In genomic region chr10:47406870-47407648, GRCh38 we compare ENCODE assay signal across 10 cellular contexts. TPM values are rescaled to one million over a fixed set of nuclear protein-coding genes. Genes with fewer than 3 reads are reported as not detected.
A peak's percentile ranks its signal among the peaks of the same experiment; 100 is the strongest.
DNase-seq lines count a peak whose midpoint lies in the region; ATAC-seq and TF ChIP-seq lines count a peak whose summit lies in the region.
"Had no signal": no experiment of that assay in that cellular context is flagged by ENCODE, and none has a peak within 500 bp of the region (broad histone marks: within the 10 kb centered on the region; RNA-seq: fewer than 3 reads in every experiment).

No MANE protein-coding gene starts in this region.

- H4K20me1 ChIP-seq in IMR-90 (ENCODE audit: insufficient read depth, low read length) (no peaks in the 10 kb centered on the region; the same call in 1 of the 2 replicates), mammary epithelial cell (ENCODE audit: insufficient read depth, low read length) (no peaks in the 10 kb centered on the region)

- no peak overlapping the region for H3K4me3 ChIP-seq in IMR-90 (ENCODE audit: insufficient read depth, low read depth, low read length)
- H3K4me3 ChIP-seq in mammary epithelial cell (replicated peaks in 1 of 3; ENCODE audit: insufficient read depth in 1 of 3, low read depth in 2 of 3, low read length in 3 of 3): no peak overlapping the region
- no peak overlapping the region for H3K4me3 ChIP-seq in left lung
- no peak overlapping the region for H3K4me3 ChIP-seq in ascending aorta

- BruUV-seq in IMR-90 (replicated peaks; lab: Mats Ljungman, UMichigan) (no TSS peak), mammary epithelial cell (replicated peaks; lab: Mats Ljungman, UMichigan) (no TSS peak)

- no peak overlapping the region for H3K56ac ChIP-seq in IMR-90 (ENCODE audit: extremely low read depth, insufficient read depth, low read length)

- H3K23ac ChIP-seq in IMR-90 (ENCODE audit: low read depth, low read length): no peak overlapping the region

- no peaks in the 10 kb centered on the region for H3K36me3 ChIP-seq in IMR-90 (ENCODE audit: control insufficient read depth, insufficient read depth, low read length)
- H3K36me3 ChIP-seq in mammary epithelial cell (ENCODE audit: insufficient read depth, low read length): no peaks in the 10 kb centered on the region
- no peaks in the 10 kb centered on the region for H3K36me3 ChIP-seq in left lung
- no peaks in the 10 kb centered on the region for H3K36me3 ChIP-seq in ascending aorta

- peak overlapping the region; percentile 83 for H3K4ac ChIP-seq in IMR-90 (ENCODE audit: low read depth, low read length)

- no peak for TF ChIP-seq POLR2A in IMR-90 (IDR thresholded peaks at IDR 0.05; ENCODE audit: low read depth, low read length)

- in situ Hi-C loops in IMR-90 (cut with MboI; ENCODE audit: low sequenced_read_pairs): loop anchor here (25.0 kb wide), 1 partner anchor 870 kb away; no protein-coding TSS in a partner anchor
- in situ Hi-C loops in mammary epithelial cell (cut with MboI; ENCODE audit: low sequenced_read_pairs in 2 of 2): no loop called here

- no peak overlapping the region for H4K5ac ChIP-seq in IMR-90 (ENCODE audit: low read depth, low read length)

- peak overlapping the region; percentile 91 for H2AK9ac ChIP-seq in IMR-90 (replicated peaks; ENCODE audit: low read depth, low read length, poor library complexity)

- H3K9me3 ChIP-seq in IMR-90 (ENCODE audit: control insufficient read depth, insufficient read depth, low read length) (no peaks in the 10 kb centered on the region), mammary epithelial cell (replicated peaks; ENCODE audit: insufficient read depth, low read length) (no peaks in the 10 kb centered on the region), left lung (no peaks in the 10 kb centered on the region), ascending aorta (no peaks in the 10 kb centered on the region)

- WGBS in IMR-90 (ENCODE audit: extremely low coverage in 2 of 2, insufficient read length in 1 of 2), 2 experiments: no CpG with 5 or more reads among the region's 8 CpGs
- 67% methylated on average over 8 of the region's 8 CpGs for WGBS in mammary epithelial cell (ENCODE audit: low coverage, missing lambda C conversion rate)

- intact Hi-C loops in IMR-90 (cut with micrococcal nuclease) (no loop called here), mammary epithelial cell (cut with micrococcal nuclease) (loop anchor here (1.0 kb wide), 1 partner anchor 11 kb away; no protein-coding TSS in a partner anchor), left lung (cut with DNase I) (no loop called here), ascending aorta (cut with DNase I) (no loop called here)

- peak overlapping the region; percentile 81 for H2AK5ac ChIP-seq in IMR-90 (ENCODE audit: low read depth, low read length)

- H2AFZ ChIP-seq in IMR-90 (replicated peaks; ENCODE audit: low read length, poor library complexity) (peak overlapping the region; percentile 77), mammary epithelial cell (ENCODE audit: low read depth, low read length) (no peak overlapping the region)

- CTCF ChIA-PET in IMR-90 (lab: Yijun Ruan, JAX): no interaction called here
- CTCF ChIA-PET in mammary epithelial cell (lab: Charles Lee; ENCODE audit: low non-redundant PET): no interaction called here

- H2BK5ac ChIP-seq in IMR-90 (ENCODE audit: low read depth, low read length, poor library complexity, severe bottlenecking): peak overlapping the region; percentile 17

- H3K18ac ChIP-seq in IMR-90 (ENCODE audit: low read depth, low read length): no peak overlapping the region

- DNase-seq in DMS53 (lab: John Stamatoyannopoulos, UW): peak; percentile 94
- DNase-seq in IMR-90: peak; percentile 73
- peak; percentile 97 for DNase-seq in mammary epithelial cell
- peak in 1 of 2 donors; percentile 45 for DNase-seq in left lung
- DNase-seq in GDM1 (lab: John Stamatoyannopoulos, UW): no peak
- DNase-seq in ascending aorta (ENCODE audit: low spot score in 2 of 2): no peak

- POLR2A ChIA-PET in IMR-90 (lab: Charles Lee; ENCODE audit: unreplicated experiment): no interaction called here

- H3K27ac ChIP-seq in IMR-90 (ENCODE audit: insufficient read depth, low read length) (no peak overlapping the region), mammary epithelial cell (ENCODE audit: insufficient read depth, low read depth, low read length) (peak overlapping the region; percentile 50), left lung (no peak overlapping the region), ascending aorta (no peak overlapping the region)
- H3K27ac ChIP-seq: HL-60 had no signal

- H3K4me2 ChIP-seq in IMR-90 (ENCODE audit: low read depth, low read length) (no peak overlapping the region), mammary epithelial cell (ENCODE audit: insufficient read depth, low read depth, low read length) (peak overlapping the region; percentile 39)

- dilution Hi-C loops in IMR-90 (cut with HindIII; ENCODE audit: low sequenced_read_pairs, unreplicated experiment) (no loop called here), mammary epithelial cell (cut with HindIII; ENCODE audit: low sequenced_read_pairs) (no loop called here)

- H3K9ac ChIP-seq in IMR-90 (ENCODE audit: low read depth, low read length) (no peak overlapping the region), mammary epithelial cell (ENCODE audit: insufficient read depth, low read length) (no peak overlapping the region)

- H3K4me1 ChIP-seq in IMR-90 (ENCODE audit: control insufficient read depth, insufficient read depth, low read length) (peaks cover 26% of the 10 kb centered on the region), mammary epithelial cell (ENCODE audit: insufficient read depth, low read length) (peaks cover 41% of the 10 kb centered on the region), left lung (peaks cover 6 to 7% of the 10 kb centered on the region in 2 donors), ascending aorta (peaks cover 0 to 6% of the 10 kb centered on the region in 2 donors)

- H4K8ac ChIP-seq in IMR-90 (ENCODE audit: low read depth in 2 of 2, low read length in 2 of 2): peak overlapping the region in 1 of 2 experiments; percentile 47; a peak in 1 of 4 replicates

- peak overlapping the region; percentile 70 for H4K91ac ChIP-seq in IMR-90 (ENCODE audit: insufficient read depth, low read depth, low read length)

- ATAC-seq in IMR-90 (ENCODE audit: low read depth) (peak; percentile 19), left lung (peak; percentile 77), HG02763 (IDR thresholded peaks at IDR 0.05; ENCODE audit: unreplicated experiment) (no peak), HG03520 (IDR thresholded peaks at IDR 0.05; ENCODE audit: unreplicated experiment) (no peak)

- H2BK20ac ChIP-seq in IMR-90 (ENCODE audit: low read depth, low read length): peak overlapping the region; percentile 64

- no peak for TF ChIP-seq RAD21 in IMR-90 (IDR thresholded peaks at IDR 0.05; ENCODE audit: low read length)

- H3K9me1 ChIP-seq in IMR-90 (ENCODE audit: insufficient read depth, low read length): peaks cover 33% of the 10 kb centered on the region

- no peaks in the 10 kb centered on the region for H3K79me1 ChIP-seq in IMR-90 (ENCODE audit: low read depth in 1 of 2, low read length in 2 of 2)

- peaks cover 7% of the 10 kb centered on the region for H3K27me3 ChIP-seq in IMR-90 (ENCODE audit: control insufficient read depth, insufficient read depth, low read length)
- H3K27me3 ChIP-seq in mammary epithelial cell (ENCODE audit: insufficient read depth, low read length): no peaks in the 10 kb centered on the region
- H3K27me3 ChIP-seq in left lung: no peaks in the 10 kb centered on the region
- H3K27me3 ChIP-seq in ascending aorta: no peaks in the 10 kb centered on the region

- TF ChIP-seq CTCF in IMR-90 (conservative IDR thresholded peaks at IDR 0.05; ENCODE audit: low read depth, low read length) (no peak), mammary epithelial cell (conservative IDR thresholded peaks at IDR 0.05 in 1 of 2, IDR thresholded peaks at IDR 0.05 in 1 of 2; ENCODE audit: extremely low read depth in 1 of 2, insufficient read depth in 1 of 2, low read depth in 1 of 2, low read length in 2 of 2) (no peak), left lung (IDR thresholded peaks at IDR 0.05) (no peak), ascending aorta (IDR thresholded peaks at IDR 0.05) (no peak)

- H3K79me2 ChIP-seq in mammary epithelial cell (ENCODE audit: insufficient read depth, low read length): no peaks in the 10 kb centered on the region

- peak overlapping the region; percentile 53; the same call in 1 of the 2 replicates for H3K14ac ChIP-seq in IMR-90 (replicated peaks; ENCODE audit: low read depth, low read length)

- H2BK15ac ChIP-seq in IMR-90 (ENCODE audit: low read depth, low read length): no peak overlapping the region; the same call in 2 of the 3 replicates

- H2BK120ac ChIP-seq in IMR-90 (ENCODE audit: low read depth, low read length): peak overlapping the region; percentile 79

TF ChIP-seq in IMR-90, 13 proteins besides CTCF, POLR2A, EP300 and RAD21:
- no peak for TF ChIP-seq CHD1 (IDR thresholded peaks at IDR 0.05; ENCODE audit: low read depth, low read length)
- peak; percentile 22; the same call in 1 of the 2 replicates for TF ChIP-seq FOS (IDR thresholded peaks at IDR 0.05; ENCODE audit: low read depth, low read length)
- peak; percentile 44 for TF ChIP-seq MAFK (IDR thresholded peaks at IDR 0.05; ENCODE audit: low read depth, low read length)

RNA-seq across cellular contexts. Expression of gene ZNF488, which starts 23.0 kb away (rescaled TPM):
- under 0.01 TPM in 2 replicates for total RNA-seq in IMR-90 (2012; rRNA removed)
- polyA plus RNA-seq in IMR-90 (2012; rRNA removed): 0.14 TPM in 2 replicates
- 0.11 and 0.22 TPM in 2 replicates for polyA plus RNA-seq in IMR-90 (2012; cell fraction: cytosol; rRNA removed)
- 0.07 and 0.10 TPM in 2 replicates for polyA plus RNA-seq in IMR-90 (2012; cell fraction: nucleus; rRNA removed; ENCODE audit: low replicate concordance)
- 1 to 10 TPM in 1 of 2 donors, under 1 TPM in 1; 0.67 to 1.4 TPM for total RNA-seq in mammary epithelial cell
- 3.5 TPM for polyA plus RNA-seq in mammary epithelial cell
- 5.2 TPM for polyA minus RNA-seq in mammary epithelial cell
- under 1 TPM; 0.38 to 0.73 TPM for total RNA-seq in left lung
- not detected for total RNA-seq in ascending aorta
- total RNA-seq: G401 had no signal

RNA-seq across cellular contexts. Expression of gene RBP3, which starts 58.9 kb away (rescaled TPM):
- total RNA-seq in IMR-90 (2012; rRNA removed) (not detected in 2 replicates), mammary epithelial cell (not detected), left lung (not detected), ascending aorta (not detected)
- polyA plus RNA-seq in IMR-90 (2012; rRNA removed) (not detected in 2 replicates), mammary epithelial cell (not detected)
- not detected in 2 replicates for polyA plus RNA-seq in IMR-90 (2012; cell fraction: cytosol; rRNA removed)
- polyA plus RNA-seq in IMR-90 (2012; cell fraction: nucleus; rRNA removed; ENCODE audit: low replicate concordance): not detected in 2 replicates
- not detected for polyA minus RNA-seq in mammary epithelial cell
- total RNA-seq: G401 had no signal

Comparison
In these comparisons a context has a peak if more than half of its experiments do, and no peak if none do; other contexts are left out.
1. DNase-seq: peak in DMS53 (single experiment), IMR-90 (single experiment) and mammary epithelial cell (single experiment); none in GDM1 (single experiment) and ascending aorta (0 of 2).
2. ATAC-seq: peak in IMR-90 (single experiment) and left lung (single experiment); none in HG02763 (single experiment) and HG03520 (single experiment).